In the genomic region with DNA sequence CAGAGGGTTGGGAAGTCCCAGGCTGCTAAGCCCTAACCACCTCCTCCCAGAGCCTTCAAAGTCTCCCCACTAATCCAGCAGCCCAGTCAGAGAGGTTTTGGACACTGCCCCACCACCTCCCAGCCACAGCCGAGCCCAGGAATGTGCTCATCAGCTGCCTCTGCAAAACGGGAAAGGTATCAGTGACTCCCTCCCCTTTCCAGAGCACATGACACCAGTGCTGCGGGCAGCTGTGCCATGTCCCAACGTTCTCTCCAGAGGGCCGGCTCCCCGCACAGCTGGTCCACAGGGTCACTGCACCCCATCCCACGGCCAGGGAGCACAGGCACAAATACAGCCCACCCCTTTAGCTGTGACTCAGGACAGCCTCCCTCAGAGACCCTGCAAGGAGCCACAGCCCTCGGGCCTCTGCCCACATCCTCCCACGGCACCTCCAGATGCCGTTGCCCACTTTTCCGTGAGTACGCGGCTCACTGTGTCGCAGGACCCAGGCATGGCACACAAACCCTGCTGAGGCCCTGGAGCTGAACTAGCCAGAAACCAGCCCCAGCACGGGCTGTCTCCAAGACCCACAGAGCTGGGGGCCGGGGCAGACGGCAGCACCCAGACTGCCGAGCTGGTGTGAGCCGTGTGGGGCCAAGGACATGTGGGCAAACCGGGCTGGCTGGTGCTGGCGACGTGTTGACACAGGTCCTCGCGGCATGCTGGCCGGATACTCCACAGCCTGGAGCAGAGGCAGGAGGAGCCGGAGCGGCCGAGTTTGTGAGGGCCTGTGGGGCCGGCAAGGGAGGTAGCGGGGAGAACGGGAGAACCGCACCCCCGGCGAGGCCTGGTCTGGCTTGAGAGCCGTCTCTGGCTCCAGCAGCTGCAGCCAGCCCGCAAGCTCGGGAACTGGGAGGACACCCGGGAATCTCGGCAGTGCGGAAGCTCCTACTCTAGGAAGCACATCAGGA, we compare ENCODE assay signal across 3 cellular contexts.
A peak's percentile ranks its signal among the peaks of the same experiment; 100 is the strongest.
TF ChIP-seq lines count a peak whose summit lies in the region.

No MANE protein-coding gene starts in this region.

TF ChIP-seq in SK-N-SH treated with all-trans-retinoic acid at 6 μM for 48 hours, 23 proteins besides CTCF, POLR2A, EP300 and RAD21:
- TF ChIP-seq, protein P1, sequence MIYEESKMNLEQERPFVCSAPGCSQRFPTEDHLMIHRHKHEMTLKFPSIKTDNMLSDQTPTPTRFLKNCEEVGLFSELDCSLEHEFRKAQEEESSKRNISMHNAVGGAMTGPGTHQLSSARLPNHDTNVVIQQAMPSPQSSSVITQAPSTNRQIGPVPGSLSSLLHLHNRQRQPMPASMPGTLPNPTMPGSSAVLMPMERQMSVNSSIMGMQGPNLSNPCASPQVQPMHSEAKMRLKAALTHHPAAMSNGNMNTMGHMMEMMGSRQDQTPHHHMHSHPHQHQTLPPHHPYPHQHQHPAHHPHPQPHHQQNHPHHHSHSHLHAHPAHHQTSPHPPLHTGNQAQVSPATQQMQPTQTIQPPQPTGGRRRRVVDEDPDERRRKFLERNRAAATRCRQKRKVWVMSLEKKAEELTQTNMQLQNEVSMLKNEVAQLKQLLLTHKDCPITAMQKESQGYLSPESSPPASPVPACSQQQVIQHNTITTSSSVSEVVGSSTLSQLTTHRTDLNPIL (CRISPR knock-in tag; IDR thresholded peaks at IDR 0.05; ENCODE audit: low read depth): no peak
- TF ChIP-seq TCF4 (CRISPR knock-in tag; IDR thresholded peaks at IDR 0.05; ENCODE audit: borderline replicate concordance) (no peak), CSDC2 (CRISPR knock-in tag; IDR thresholded peaks at IDR 0.05) (no peak), PPARA (CRISPR knock-in tag; IDR thresholded peaks at IDR 0.05; ENCODE audit: borderline replicate concordance) (no peak), ZC3H10 (CRISPR knock-in tag; IDR thresholded peaks at IDR 0.05) (no peak), ZNF8 (CRISPR knock-in tag; IDR thresholded peaks at IDR 0.05) (no peak), ARNTL (CRISPR knock-in tag; IDR thresholded peaks at IDR 0.05; ENCODE audit: borderline replicate concordance, low read depth) (no peak), GLIS3 (CRISPR knock-in tag; IDR thresholded peaks at IDR 0.05) (no peak), ZNF70 (CRISPR knock-in tag; IDR thresholded peaks at IDR 0.05) (no peak), ZFP30 (CRISPR knock-in tag; IDR thresholded peaks at IDR 0.05) (no peak)

TF ChIP-seq in SK-N-SH, 30 proteins besides CTCF, POLR2A, EP300 and RAD21:
- TF ChIP-seq, protein P2, sequence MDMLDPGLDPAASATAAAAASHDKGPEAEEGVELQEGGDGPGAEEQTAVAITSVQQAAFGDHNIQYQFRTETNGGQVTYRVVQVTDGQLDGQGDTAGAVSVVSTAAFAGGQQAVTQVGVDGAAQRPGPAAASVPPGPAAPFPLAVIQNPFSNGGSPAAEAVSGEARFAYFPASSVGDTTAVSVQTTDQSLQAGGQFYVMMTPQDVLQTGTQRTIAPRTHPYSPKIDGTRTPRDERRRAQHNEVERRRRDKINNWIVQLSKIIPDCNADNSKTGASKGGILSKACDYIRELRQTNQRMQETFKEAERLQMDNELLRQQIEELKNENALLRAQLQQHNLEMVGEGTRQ (IDR thresholded peaks at IDR 0.05; ENCODE audit: borderline replicate concordance, low read depth, low read length): no peak
- TF ChIP-seq GATA2 (CRISPR knock-in tag; IDR thresholded peaks at IDR 0.05): no peak
- no peak for TF ChIP-seq YY1 (IDR thresholded peaks at IDR 0.05; ENCODE audit: low read depth)
- no peak for TF ChIP-seq MXI1 (IDR thresholded peaks at IDR 0.05; ENCODE audit: low read depth, low read length)
- no peak for TF ChIP-seq JUND (IDR thresholded peaks at IDR 0.05)
- no peak for TF ChIP-seq SIN3A (IDR thresholded peaks at IDR 0.05; ENCODE audit: borderline replicate concordance, low read depth, low read length)
- no peak for TF ChIP-seq ELF1 (IDR thresholded peaks at IDR 0.05)
- no peak for TF ChIP-seq RFX5 (IDR thresholded peaks at IDR 0.05; ENCODE audit: low read length)
- TF ChIP-seq RXRA (IDR thresholded peaks at IDR 0.05; ENCODE audit: borderline replicate concordance, low read depth): no peak
- TF ChIP-seq FOXJ3 (CRISPR knock-in tag; IDR thresholded peaks at IDR 0.05): no peak
- TF ChIP-seq RCOR1 (IDR thresholded peaks at IDR 0.05; ENCODE audit: low read length): no peak
- TF ChIP-seq TEAD4 (IDR thresholded peaks at IDR 0.05; ENCODE audit: borderline replicate concordance, insufficient read depth): no peak
- no peak for TF ChIP-seq FOXM1 (IDR thresholded peaks at IDR 0.05; ENCODE audit: low read depth)

TF ChIP-seq in K562, 482 proteins besides CTCF, POLR2A, EP300 and RAD21:
- TF ChIP-seq TGIF2 (CRISPR knock-in tag; IDR thresholded peaks at IDR 0.05) (0 out of 2 replicates have a peak, but pooled peaks have one; percentile 14), RFX1 (IDR thresholded peaks at IDR 0.05) (no peak), CBFB (CRISPR knock-in tag; IDR thresholded peaks at IDR 0.05) (0 out of 2 replicates have a peak, but pooled peaks have one; percentile 32), RBFOX2 (IDR thresholded peaks at IDR 0.05; ENCODE audit: low read depth, low read length) (peak; percentile 50; the same call in 1 of the 2 replicates)
- TF ChIP-seq, protein P3, sequence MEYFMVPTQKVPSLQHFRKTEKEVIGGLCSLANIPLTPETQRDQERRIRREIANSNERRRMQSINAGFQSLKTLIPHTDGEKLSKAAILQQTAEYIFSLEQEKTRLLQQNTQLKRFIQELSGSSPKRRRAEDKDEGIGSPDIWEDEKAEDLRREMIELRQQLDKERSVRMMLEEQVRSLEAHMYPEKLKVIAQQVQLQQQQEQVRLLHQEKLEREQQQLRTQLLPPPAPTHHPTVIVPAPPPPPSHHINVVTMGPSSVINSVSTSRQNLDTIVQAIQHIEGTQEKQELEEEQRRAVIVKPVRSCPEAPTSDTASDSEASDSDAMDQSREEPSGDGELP (CRISPR knock-in tag; IDR thresholded peaks at IDR 0.05; ENCODE audit: borderline replicate concordance): 0 out of 2 replicates have a peak, but pooled peaks have one; percentile 22
